In genomic region chr1:181135462-181135781, GRCh38 we compare ENCODE assay signal across 8 cellular contexts. TPM values are rescaled to one million over a fixed set of nuclear protein-coding genes. Genes with fewer than 3 reads are reported as not detected.
DNase-seq lines count a peak whose midpoint lies in the region; ATAC-seq and TF ChIP-seq lines count a peak whose summit lies in the region.

No MANE protein-coding gene starts in this region.

- no peak for TF ChIP-seq EP300 in stomach (IDR thresholded peaks at IDR 0.05)

- H3K9me3 ChIP-seq in CD8-positive, alpha-beta memory T cell (ENCODE audit: low read length) = no peaks in the 10 kb centered on the region
- no peaks in the 10 kb centered on the region for H3K9me3 ChIP-seq in stomach

- TF ChIP-seq POLR2A in stomach (IDR thresholded peaks at IDR 0.05) = no peak

- no peak for DNase-seq in CD8-positive, alpha-beta memory T cell
- DNase-seq in HEK293T (ENCODE audit: extremely low spot score) = peak; percentile 67
- DNase-seq in activated B cell treated with CpG ODN at 0.5 μM for 24 hours = no peak
- peak; percentile 47 for DNase-seq in germinal center (ENCODE audit: low spot score)
- DNase-seq in stomach = no peak
- no peak for DNase-seq in middle frontal gyrus (ENCODE audit: extremely low spot score, low spot score)

- H3K36me3 Mint-ChIP-seq in CD8-positive, alpha-beta memory T cell = no peaks in the 10 kb centered on the region
- H3K36me3 Mint-ChIP-seq in activated B cell treated with CpG ODN at 0.5 μM for 24 hours (ENCODE audit: low read depth) = no peaks in the 10 kb centered on the region

- ATAC-seq in activated B cell treated with CpG ODN at 0.5 μM for 24 hours (ENCODE audit: low read depth) = peak; percentile 16
- ATAC-seq in activated CD4-positive, CD25-positive, alpha-beta regulatory T cell treated with anti-CD3 and anti-CD28 coated beads, Interleukin-2, amount 50 U/mL, for 24 hours = no peak
- no peak for ATAC-seq in GM21447 (IDR thresholded peaks at IDR 0.05; ENCODE audit: unreplicated experiment)

- intact Hi-C loops in activated B cell treated with CpG ODN at 0.5 μM for 24 hours (cut with micrococcal nuclease) = loop anchor here (1.0 to 10.0 kb wide), 3 partner anchors 31 to 1181 kb away; partner anchors contain the start of gene CEP350
- intact Hi-C loops in stomach (cut with DNase I; ENCODE audit: low total_unique reads) = loop anchor here (5.0 kb wide), 1 partner anchor 43 kb away; no protein-coding TSS in a partner anchor

- H3K4me3 ChIP-seq in CD8-positive, alpha-beta memory T cell (ENCODE audit: low read length) = no peak overlapping the region
- H3K4me3 ChIP-seq in stomach = no peak overlapping the region

- H3K9me3 Mint-ChIP-seq in CD8-positive, alpha-beta memory T cell = no peaks in the 10 kb centered on the region
- no peaks in the 10 kb centered on the region for H3K9me3 Mint-ChIP-seq in activated B cell treated with CpG ODN at 0.5 μM for 24 hours

- peak overlapping the region; percentile 8 for H3K27ac ChIP-seq in CD8-positive, alpha-beta memory T cell (ENCODE audit: low read depth, low read length)
- peak overlapping the region in 4 of 5 donors; percentile 22 to 47 (median 27) for H3K27ac ChIP-seq in stomach

- H3K27me3 Mint-ChIP-seq in CD8-positive, alpha-beta memory T cell = peaks cover 0 to 1% of the 10 kb centered on the region in 2 donors
- H3K27me3 Mint-ChIP-seq in activated B cell treated with CpG ODN at 0.5 μM for 24 hours = no peaks in the 10 kb centered on the region

- peak overlapping the region in 4 of 7 donors; percentile 35 to 54 (median 44) for H3K4me3 Mint-ChIP-seq in CD8-positive, alpha-beta memory T cell
- peak overlapping the region; percentile 84 for H3K4me3 Mint-ChIP-seq in activated B cell treated with CpG ODN at 0.5 μM for 24 hours

- no peaks in the 10 kb centered on the region for H3K27me3 ChIP-seq in CD8-positive, alpha-beta memory T cell (ENCODE audit: insufficient read depth, low read length, poor library complexity, severe bottlenecking)
- no peaks in the 10 kb centered on the region for H3K27me3 ChIP-seq in stomach

- WGBS in stomach, 5 donors = 74 to 89% (median 84%) methylated on average over 2 of the region's 2 CpGs

- peak overlapping the region in 3 of 8 donors; percentile 6 to 85 (median 49) for H3K27ac Mint-ChIP-seq in CD8-positive, alpha-beta memory T cell
- H3K27ac Mint-ChIP-seq in activated B cell treated with CpG ODN at 0.5 μM for 24 hours = peak overlapping the region; percentile 99

- POLR2A ChIA-PET in CD8-positive, alpha-beta memory T cell (lab: Charles Lee) = no interaction called here
- POLR2A ChIA-PET in HEK293T (lab: Yijun Ruan, JAX) = interaction anchor here (1.1 to 1.9 kb wide), 4 partner anchors 18 to 92 kb away, joined by 4 to 11 read pairs (median 6); partner anchors contain the start of gene IER5
- POLR2A ChIA-PET in activated B cell treated with CpG ODN at 0.5 μM for 24 hours (lab: Charles Lee) = interaction anchor here (0.6 to 33.3 kb wide), 12 partner anchors 8 to 113 kb away, joined by 3 to 1783 read pairs (median 4); partner anchors contain the start of genes IER5 and MR1

- peaks cover 19% of the 10 kb centered on the region for H3K4me1 ChIP-seq in CD8-positive, alpha-beta memory T cell (ENCODE audit: insufficient read depth, low read length)
- H3K4me1 ChIP-seq in stomach = peaks cover 10 to 32% (median 18%) of the 10 kb centered on the region in 4 donors

- H3K36me3 ChIP-seq in CD8-positive, alpha-beta memory T cell (ENCODE audit: insufficient read depth, low read length) = no peaks in the 10 kb centered on the region
- H3K36me3 ChIP-seq in stomach = no peaks in the 10 kb centered on the region

- H3K4me1 Mint-ChIP-seq in CD8-positive, alpha-beta memory T cell = peaks cover 26 to 40% (median 29%) of the 10 kb centered on the region in 3 donors
- peaks cover 94% of the 10 kb centered on the region for H3K4me1 Mint-ChIP-seq in activated B cell treated with CpG ODN at 0.5 μM for 24 hours

- CTCF ChIA-PET in CD8-positive, alpha-beta memory T cell (lab: Charles Lee) = interaction anchor here (0.7 to 2.3 kb wide), 5 partner anchors 8 to 97 kb away, joined by 3 to 9 read pairs (median 5); no protein-coding TSS in a partner anchor
- CTCF ChIA-PET in HEK293T (lab: Yijun Ruan, JAX) = interaction anchor here (1.0 to 1.4 kb wide), 8 partner anchors 18 to 620 kb away, joined by 4 to 5 read pairs (median 4); no protein-coding TSS in a partner anchor
- CTCF ChIA-PET in activated B cell treated with CpG ODN at 0.5 μM for 24 hours (lab: Charles Lee) = interaction anchor here (0.8 to 4.0 kb wide), 10 partner anchors 8 to 96 kb away, joined by 3 to 35 read pairs (median 5); no protein-coding TSS in a partner anchor

- TF ChIP-seq CTCF in activated B cell treated with CpG ODN at 0.5 μM for 24 hours (IDR thresholded peaks at IDR 0.05) (no peak), stomach (IDR thresholded peaks at IDR 0.05) (peak in 3 of 7 experiments; percentile 14 to 36 (median 20))

TF ChIP-seq in HEK293T, 16 proteins besides CTCF, POLR2A, EP300 and RAD21:
- TF ChIP-seq HDGF (IDR thresholded peaks at IDR 0.05; ENCODE audit: borderline replicate concordance) (no peak), ZNF384 (IDR thresholded peaks at IDR 0.05) (no peak), SP1 (IDR thresholded peaks at IDR 0.05) (no peak), SUZ12 (IDR thresholded peaks at IDR 0.05) (no peak), BHLHE40 (IDR thresholded peaks at IDR 0.05; ENCODE audit: borderline replicate concordance) (no peak), NFRKB (IDR thresholded peaks at IDR 0.05) (no peak), PKNOX1 (IDR thresholded peaks at IDR 0.05) (no peak), TARDBP (IDR thresholded peaks at IDR 0.05) (no peak), FOXA1 (IDR thresholded peaks at IDR 0.05) (no peak)
TF ChIP-seq in HEK293T: peak in this region for 0.

RNA-seq across cellular contexts. Expression of gene IER5, which starts 46.9 kb away (rescaled TPM):
- 10 to 100 TPM; 52.3 to 57.2 TPM for total RNA-seq in CD8-positive, alpha-beta memory T cell
- 29.0 TPM for polyA plus RNA-seq in CD8-positive, alpha-beta memory T cell
- total RNA-seq in activated B cell treated with CpG ODN at 0.5 μM for 24 hours (155 and 156 TPM in 2 replicates), stomach (10 to 100 TPM in 3 of 5 donors, 1 to 10 TPM in 2; 1.2 to 33.3 (median 13.6) TPM)
- 10 to 100 TPM in 1 of 3 donors, 1 to 10 TPM in 2; 4.3 to 10.4 (median 6.4) TPM for polyA plus RNA-seq in stomach

Comparison
In these comparisons a context has a peak if more than half of its experiments do, and no peak if none do; other contexts are left out.
1. DNase-seq: peak in HEK293T (single experiment) and germinal center (single experiment); none in CD8-positive, alpha-beta memory T cell (0 of 5), activated B cell treated with CpG ODN at 0.5 μM for 24 hours (single experiment), stomach (single experiment) and middle frontal gyrus (single experiment).